Comparison of ENCODE assay signal across 14 cellular contexts in the genomic region with DNA sequence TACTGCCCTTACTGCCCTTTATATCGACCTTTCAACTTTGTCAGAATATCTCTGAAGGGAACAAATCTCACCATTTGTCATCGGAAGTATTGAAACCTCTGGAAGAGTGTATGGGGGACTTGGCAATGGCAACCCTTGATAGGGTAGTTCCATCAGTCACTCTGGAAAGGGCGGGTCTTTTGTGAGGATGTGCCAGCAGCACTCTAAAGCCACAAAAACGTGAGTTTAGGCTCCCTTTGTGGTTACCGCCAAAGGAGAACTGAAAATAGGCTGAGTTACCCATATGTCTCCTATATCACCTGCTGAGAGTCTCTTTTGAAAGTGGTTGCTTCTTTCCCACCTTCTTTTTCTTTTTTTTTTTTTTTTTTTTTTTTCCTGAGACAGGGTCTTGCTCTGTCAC.
DNase-seq lines count a peak whose midpoint lies in the region; ATAC-seq, FAIRE-seq and TF ChIP-seq lines count a peak whose summit lies in the region.
"Had no signal": no experiment of that assay in that cellular context is flagged by ENCODE, and none has a peak within 500 bp of the region (broad histone marks: within the 10 kb centered on the region; RNA-seq: fewer than 3 reads in every experiment).

No MANE protein-coding gene starts in this region.

- no peak overlapping the region for H3K4ac ChIP-seq in mesendoderm (ENCODE audit: low read depth, low read length)

- TF ChIP-seq RAD21 in HepG2 (CRISPR knock-in tag; IDR thresholded peaks at IDR 0.05) = no peak

- no peak for TF ChIP-seq POLR2A in HepG2 (IDR thresholded peaks at IDR 0.05; ENCODE audit: insufficient read depth in 1 of 2, low read depth in 2 of 2, low read length in 2 of 2)

- H3K4me3 ChIP-seq in HepG2 (replicated peaks in 1 of 3; ENCODE audit: insufficient read depth in 1 of 3, low read depth in 2 of 3, low read length in 3 of 3) (no peak overlapping the region), mesendoderm (ENCODE audit: low read length) (no peak overlapping the region)
- H3K4me3 ChIP-seq: esophagus squamous epithelium had no signal

- no peak overlapping the region for H3K9ac ChIP-seq in HepG2 (ENCODE audit: insufficient read depth, low read depth, low read length)
- no peak overlapping the region for H3K9ac ChIP-seq in mesendoderm (ENCODE audit: low read length)

- H2BK120ac ChIP-seq in mesendoderm (ENCODE audit: low read depth, low read length) = no peak overlapping the region

- no peak overlapping the region for H3K18ac ChIP-seq in mesendoderm (ENCODE audit: low read length)

- FAIRE-seq in HepG2 (lab: Jason Lieb, UNC) = no peak

- H3K27me3 ChIP-seq in HepG2 (ENCODE audit: control insufficient read depth in 1 of 2, insufficient read depth in 2 of 2, low read length in 2 of 2) (peaks cover 0 to 8% of the 10 kb centered on the region in 2 experiments; a peak in 2 of 5 replicates), mesendoderm (ENCODE audit: insufficient read depth, low read length, poor library complexity) (no peaks in the 10 kb centered on the region)

- ATAC-seq in GM19351 (IDR thresholded peaks at IDR 0.05; ENCODE audit: unreplicated experiment) (peak; percentile 91), HG02759 (IDR thresholded peaks at IDR 0.05; ENCODE audit: unreplicated experiment) (peak; percentile 98), HG03460 (IDR thresholded peaks at IDR 0.05; ENCODE audit: unreplicated experiment) (peak; percentile 96), GM19328 (IDR thresholded peaks at IDR 0.05; ENCODE audit: unreplicated experiment) (no peak), HepG2 (no peak)
- ATAC-seq: activated CD8-positive, alpha-beta T cell treated with anti-CD3 and anti-CD28 coated beads for 36 hours had no signal

- no peak overlapping the region for H2AK5ac ChIP-seq in mesendoderm (ENCODE audit: low read length)

- no TSS peak for BruUV-seq in HepG2 (replicated peaks; lab: Mats Ljungman, UMichigan)

- no peak overlapping the region for H2BK5ac ChIP-seq in mesendoderm (ENCODE audit: low read length)

- no peak for TF ChIP-seq EP300 in HepG2 (IDR thresholded peaks at IDR 0.05; ENCODE audit: low read depth in 2 of 2, low read length in 2 of 2)
- TF ChIP-seq EP300 in HepG2 (CRISPR knock-in tag; IDR thresholded peaks at IDR 0.05; ENCODE audit: borderline replicate concordance) = no peak

- DNase-seq in GM10248 (ENCODE audit: extremely low spot score) (peak; percentile 32), cortex of kidney (lab: John Stamatoyannopoulos, UW) (no peak), HepG2 (ENCODE audit: low spot score) (no peak), mesendoderm (no peak)
- DNase-seq: activated CD8-positive, alpha-beta T cell treated with anti-CD3 and anti-CD28 coated beads for 36 hours; activated naive CD4-positive, alpha-beta T cell treated with anti-CD3 and anti-CD28 coated beads, Interleukin-2, amount 50 U/mL, for 16 hours; caudate nucleus; esophagus squamous epithelium; NCI-H1105 treated with DMSO at 0.1 percent for 48 hours; posterior cingulate gyrus had no signal

- H4K8ac ChIP-seq in mesendoderm (ENCODE audit: low read depth, low read length) = no peak overlapping the region

- CTCF ChIA-PET in GM10248 (lab: Yijun Ruan, JAX) (no interaction called here), HepG2 (lab: Yijun Ruan, JAX; ENCODE audit: low intra/inter-chr PET ratio, low total read pairs) (no interaction called here)

- H4K5ac ChIP-seq in mesendoderm (ENCODE audit: low read length) = no peak overlapping the region

- H3K56ac ChIP-seq in mesendoderm (ENCODE audit: low read length) = no peak overlapping the region

- H3K79me1 ChIP-seq in mesendoderm (ENCODE audit: low read length) = no peaks in the 10 kb centered on the region

- no peak overlapping the region for H3K23ac ChIP-seq in mesendoderm (ENCODE audit: low read length)

- H3K4me2 ChIP-seq in HepG2 (ENCODE audit: low read depth, low read length) (no peak overlapping the region), mesendoderm (ENCODE audit: low read length) (no peak overlapping the region)

- H3K4me1 ChIP-seq in HepG2 (ENCODE audit: insufficient read depth, low read length) = no peaks in the 10 kb centered on the region
- no peaks in the 10 kb centered on the region for H3K4me1 ChIP-seq in mesendoderm (ENCODE audit: control insufficient read depth, low read depth, low read length)
- H3K4me1 ChIP-seq: esophagus squamous epithelium had no signal

- TF ChIP-seq CTCF in GM10248 (IDR thresholded peaks at IDR 0.05; ENCODE audit: control extremely low read depth, extremely low read depth, low read depth, missing control alignments) (no peak), HepG2 (CRISPR knock-in tag; IDR thresholded peaks at IDR 0.05) (no peak)

- WGBS in HepG2 (ENCODE audit: low lambda C conversion rate) = 6% methylated on average over 5 of the region's 5 CpGs
- no CpG with 5 or more reads among the region's 5 CpGs for WGBS in mesendoderm (ENCODE audit: extremely low coverage, insufficient coverage, low lambda C conversion rate)

- H3K79me2 ChIP-seq in HepG2 (ENCODE audit: insufficient read depth, low read length) (no peaks in the 10 kb centered on the region), mesendoderm (ENCODE audit: control insufficient read depth, insufficient read depth, low read length) (no peaks in the 10 kb centered on the region)

- H2AFZ ChIP-seq in HepG2 (ENCODE audit: low read length) = no peak overlapping the region

- no peaks in the 10 kb centered on the region for H3K9me3 ChIP-seq in HepG2 (ENCODE audit: low read length)
- H3K9me3 ChIP-seq: esophagus squamous epithelium had no signal

- no peaks in the 10 kb centered on the region for H4K20me1 ChIP-seq in HepG2 (ENCODE audit: insufficient read depth, low read length)

- H3K27ac ChIP-seq in HepG2 (ENCODE audit: extremely low read length, insufficient read depth, low read length) (no peak overlapping the region), mesendoderm (ENCODE audit: low read depth, low read length) (no peak overlapping the region)
- H3K27ac ChIP-seq: esophagus squamous epithelium had no signal

- no peak overlapping the region for H2BK15ac ChIP-seq in mesendoderm (replicated peaks; ENCODE audit: low read depth)

- H3K36me3 ChIP-seq in HepG2 (replicated peaks in 1 of 2; ENCODE audit: control insufficient read depth in 1 of 2, insufficient read depth in 2 of 2, low read length in 2 of 2) (no peaks in the 10 kb centered on the region), mesendoderm (ENCODE audit: control insufficient read depth, insufficient read depth, low read length) (no peaks in the 10 kb centered on the region)
- H3K36me3 ChIP-seq: esophagus squamous epithelium had no signal

- POLR2A ChIA-PET in GM10248 (lab: Yijun Ruan, JAX) (no interaction called here), HepG2 (lab: Yijun Ruan, JAX) (no interaction called here)

- in situ Hi-C loops in HepG2 (cut with HindIII; ENCODE audit: extremely low pct_ligation_motif_present, low pct_unique_long_range_greater_than_20kb) = no loop called here

- intact Hi-C loops in HepG2 (cut with micrococcal nuclease; ENCODE audit: unreplicated experiment) = no loop called here

TF ChIP-seq in HepG2, 621 proteins besides CTCF, POLR2A, EP300 and RAD21 (continues in another document):
- no peak for TF ChIP-seq SNAI1 (CRISPR knock-in tag; IDR thresholded peaks at IDR 0.05; ENCODE audit: borderline replicate concordance)
- no peak for TF ChIP-seq ZNF124 (CRISPR knock-in tag; IDR thresholded peaks at IDR 0.05)
- TF ChIP-seq ZNF749 (CRISPR knock-in tag; IDR thresholded peaks at IDR 0.05; ENCODE audit: borderline replicate concordance) = no peak
- TF ChIP-seq RBM22 (optimal IDR thresholded peaks at IDR 0.05; ENCODE audit: low read length) = no peak
- TF ChIP-seq HES4 (CRISPR knock-in tag; IDR thresholded peaks at IDR 0.05; ENCODE audit: borderline replicate concordance) = no peak
- no peak for TF ChIP-seq ARNT2 (CRISPR knock-in tag; IDR thresholded peaks at IDR 0.05; ENCODE audit: low read depth)
- TF ChIP-seq, protein P1, sequence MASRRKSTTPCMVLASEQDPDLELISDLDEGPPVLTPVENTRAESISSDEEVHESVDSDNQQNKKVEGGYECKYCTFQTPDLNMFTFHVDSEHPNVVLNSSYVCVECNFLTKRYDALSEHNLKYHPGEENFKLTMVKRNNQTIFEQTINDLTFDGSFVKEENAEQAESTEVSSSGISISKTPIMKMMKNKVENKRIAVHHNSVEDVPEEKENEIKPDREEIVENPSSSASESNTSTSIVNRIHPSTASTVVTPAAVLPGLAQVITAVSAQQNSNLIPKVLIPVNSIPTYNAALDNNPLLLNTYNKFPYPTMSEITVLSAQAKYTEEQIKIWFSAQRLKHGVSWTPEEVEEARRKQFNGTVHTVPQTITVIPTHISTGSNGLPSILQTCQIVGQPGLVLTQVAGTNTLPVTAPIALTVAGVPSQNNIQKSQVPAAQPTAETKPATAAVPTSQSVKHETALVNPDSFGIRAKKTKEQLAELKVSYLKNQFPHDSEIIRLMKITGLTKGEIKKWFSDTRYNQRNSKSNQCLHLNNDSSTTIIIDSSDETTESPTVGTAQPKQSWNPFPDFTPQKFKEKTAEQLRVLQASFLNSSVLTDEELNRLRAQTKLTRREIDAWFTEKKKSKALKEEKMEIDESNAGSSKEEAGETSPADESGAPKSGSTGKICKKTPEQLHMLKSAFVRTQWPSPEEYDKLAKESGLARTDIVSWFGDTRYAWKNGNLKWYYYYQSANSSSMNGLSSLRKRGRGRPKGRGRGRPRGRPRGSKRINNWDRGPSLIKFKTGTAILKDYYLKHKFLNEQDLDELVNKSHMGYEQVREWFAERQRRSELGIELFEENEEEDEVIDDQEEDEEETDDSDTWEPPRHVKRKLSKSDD (CRISPR knock-in tag; IDR thresholded peaks at IDR 0.05; ENCODE audit: low read depth) = no peak
- TF ChIP-seq, protein P2, sequence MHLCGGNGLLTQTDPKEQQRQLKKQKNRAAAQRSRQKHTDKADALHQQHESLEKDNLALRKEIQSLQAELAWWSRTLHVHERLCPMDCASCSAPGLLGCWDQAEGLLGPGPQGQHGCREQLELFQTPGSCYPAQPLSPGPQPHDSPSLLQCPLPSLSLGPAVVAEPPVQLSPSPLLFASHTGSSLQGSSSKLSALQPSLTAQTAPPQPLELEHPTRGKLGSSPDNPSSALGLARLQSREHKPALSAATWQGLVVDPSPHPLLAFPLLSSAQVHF (CRISPR knock-in tag; IDR thresholded peaks at IDR 0.05) = no peak
- TF ChIP-seq ZNF441 (CRISPR knock-in tag; IDR thresholded peaks at IDR 0.05; ENCODE audit: borderline replicate concordance) = no peak
- TF ChIP-seq POLR2AphosphoS2 (IDR thresholded peaks at IDR 0.05; ENCODE audit: low read depth, low read length) = no peak
- no peak for TF ChIP-seq JARID2 (CRISPR knock-in tag; IDR thresholded peaks at IDR 0.05; ENCODE audit: insufficient replicate concordance)
- TF ChIP-seq, protein P3, sequence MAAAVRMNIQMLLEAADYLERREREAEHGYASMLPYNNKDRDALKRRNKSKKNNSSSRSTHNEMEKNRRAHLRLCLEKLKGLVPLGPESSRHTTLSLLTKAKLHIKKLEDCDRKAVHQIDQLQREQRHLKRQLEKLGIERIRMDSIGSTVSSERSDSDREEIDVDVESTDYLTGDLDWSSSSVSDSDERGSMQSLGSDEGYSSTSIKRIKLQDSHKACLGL (CRISPR knock-in tag; IDR thresholded peaks at IDR 0.05) = no peak
- TF ChIP-seq GFI1 (CRISPR knock-in tag; IDR thresholded peaks at IDR 0.05; ENCODE audit: borderline replicate concordance) = no peak
- TF ChIP-seq ZNF556 (CRISPR knock-in tag; IDR thresholded peaks at IDR 0.05; ENCODE audit: borderline replicate concordance) = no peak

Comparison
In these comparisons a context has a peak if more than half of its experiments do, and no peak if none do; other contexts are left out.
1. ATAC-seq: peak in GM19351 (single experiment), HG02759 (single experiment) and HG03460 (single experiment); none in GM19328 (single experiment) and HepG2 (single experiment).